In the genomic region with DNA sequence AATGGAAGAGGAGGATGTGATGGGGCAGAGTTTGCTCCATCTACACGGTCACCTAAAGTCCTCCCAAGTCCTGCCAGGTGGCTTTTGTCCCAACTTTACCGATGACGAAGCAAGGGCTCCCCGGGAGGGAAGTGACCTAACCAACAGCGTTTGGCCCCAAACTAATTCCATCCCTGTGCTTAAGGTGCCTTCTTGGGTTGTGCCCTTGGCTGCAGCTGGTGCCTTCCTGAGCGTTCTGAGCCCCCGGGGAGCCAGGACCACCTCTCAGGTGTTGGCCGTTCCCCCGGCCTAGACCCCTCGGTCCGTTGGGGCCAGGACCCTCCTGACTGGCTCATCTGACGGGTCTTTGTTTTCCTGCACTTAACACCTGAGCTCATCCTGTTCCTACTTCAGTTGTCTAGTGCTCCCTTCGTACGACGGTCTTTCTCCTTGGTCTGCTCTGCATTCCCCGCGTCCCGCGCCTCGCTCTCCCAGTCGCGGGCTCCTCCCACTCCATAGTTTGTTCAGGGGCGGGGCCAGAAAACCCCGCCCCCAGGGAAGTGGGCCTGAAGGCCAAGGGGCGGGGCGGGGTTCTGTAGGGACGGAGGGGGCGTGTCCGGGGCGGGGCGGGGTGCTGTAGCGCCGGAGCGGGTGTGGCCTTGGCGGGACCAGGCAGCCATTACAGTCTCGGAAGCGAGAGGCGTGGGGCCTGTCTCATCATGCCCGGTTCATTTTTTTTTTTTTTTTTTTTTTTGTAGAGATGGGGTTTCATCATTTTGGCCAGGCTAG, we compare ENCODE assay signal across 9 cellular contexts. TPM values are rescaled to one million over a fixed set of nuclear protein-coding genes. Genes with fewer than 3 reads are reported as not detected.
A peak's percentile ranks its signal among the peaks of the same experiment; 100 is the strongest.
DNase-seq lines count a peak whose midpoint lies in the region; ATAC-seq, FAIRE-seq and TF ChIP-seq lines count a peak whose summit lies in the region.
"Had no signal": no experiment of that assay in that cellular context is flagged by ENCODE, and none has a peak within 500 bp of the region (broad histone marks: within the 10 kb centered on the region; RNA-seq: fewer than 3 reads in every experiment).

No MANE protein-coding gene starts in this region.

- peak overlapping the region; percentile 64 for H3K4me3 ChIP-seq in DOHH2 (ENCODE audit: low read length)
- peak overlapping the region; percentile 13 to 32 for H3K4me3 ChIP-seq in kidney (ENCODE audit: low read length in 2 of 2)

- H3K4me1 ChIP-seq in DOHH2 (ENCODE audit: control insufficient read depth, low read length) = peaks cover 33% of the 10 kb centered on the region
- peaks cover 0 to 9% of the 10 kb centered on the region in 2 donors for H3K4me1 ChIP-seq in kidney (ENCODE audit: control insufficient read depth in 1 of 2, insufficient read depth in 1 of 2, low read depth in 1 of 2, low read length in 2 of 2)

- intact Hi-C loops in kidney (cut with DNase I) = no loop called here

- no peak for FAIRE-seq in kidney (lab: Jason Lieb, UNC)

- H3K9me3 ChIP-seq in DOHH2 (ENCODE audit: control insufficient read depth, insufficient read depth, low read length) (no peaks in the 10 kb centered on the region), kidney (ENCODE audit: control insufficient read depth in 1 of 2, low read length in 2 of 2) (no peaks in the 10 kb centered on the region)

- no peak overlapping the region for H3K9ac ChIP-seq in kidney (ENCODE audit: low read length in 2 of 2)

- peak overlapping the region; percentile 84 for H3K4me2 ChIP-seq in DOHH2 (ENCODE audit: low read length)

- TF ChIP-seq CTCF in DOHH2 (IDR thresholded peaks at IDR 0.05; ENCODE audit: low read depth, low read length, poor library complexity, severe bottlenecking) (no peak), kidney (IDR thresholded peaks at IDR 0.05; ENCODE audit: borderline replicate concordance, extremely low read depth, insufficient read depth) (no peak)

- H3K79me2 ChIP-seq in DOHH2 (ENCODE audit: control insufficient read depth, low read length) = no peaks in the 10 kb centered on the region

- H3K27me3 ChIP-seq in DOHH2 (ENCODE audit: control insufficient read depth, low read length) = peaks cover 3% of the 10 kb centered on the region; the same call in 1 of the 2 replicates

- ATAC-seq in HG02678 (IDR thresholded peaks at IDR 0.05; ENCODE audit: unreplicated experiment) = peak; percentile 74
- no peak for ATAC-seq in HG03457 (IDR thresholded peaks at IDR 0.05; ENCODE audit: unreplicated experiment)

- H3F3A ChIP-seq in DOHH2 (ENCODE audit: control insufficient read depth, insufficient read depth) = peaks cover 5% of the 10 kb centered on the region; the same call in 1 of the 2 replicates

- peak; percentile 88 for DNase-seq in NCI-H2171 treated with DMSO at 0.1 percent for 48 hours (lab: John Stamatoyannopoulos, UW)
- peak; percentile 88 for DNase-seq in activated CD4-positive, CD25-positive, alpha-beta regulatory T cell treated with anti-CD3 and anti-CD28 coated beads, Interleukin-2, amount 50 U/mL, for 72 hours
- peak; percentile 79 for DNase-seq in central memory CD4-positive, alpha-beta T cell
- peak; percentile 95 for DNase-seq in kidney
- peak; percentile 92 to 96 for DNase-seq in stimulated activated CD4-positive, alpha-beta T cell treated with anti-CD3 and anti-CD28 coated beads, Interleukin-1b, Interleukin-23, amount 100 ng/mL, for 4 hours (ENCODE audit: low read depth in 2 of 2)

- no peaks in the 10 kb centered on the region for H4K20me1 ChIP-seq in DOHH2 (ENCODE audit: control insufficient read depth, insufficient read depth, low read depth, low read length)

- H3K27ac ChIP-seq in DOHH2 (ENCODE audit: low read depth, low read length) = no peak overlapping the region
- H3K27ac ChIP-seq in kidney (ENCODE audit: low read depth in 2 of 2, low read length in 2 of 2) = no peak overlapping the region

- no peaks in the 10 kb centered on the region for H3K36me3 ChIP-seq in DOHH2 (ENCODE audit: control insufficient read depth, low read length)
- H3K36me3 ChIP-seq in kidney (ENCODE audit: control insufficient read depth in 1 of 2, insufficient read depth in 2 of 2, low read length in 2 of 2) = no peaks in the 10 kb centered on the region

- H3K9me2 ChIP-seq in DOHH2 (replicated peaks; ENCODE audit: control insufficient read depth, low read length) = no peaks in the 10 kb centered on the region

RNA-seq across cellular contexts. Expression of a gene that starts 0.8 kb away (rescaled TPM):
- total RNA-seq in kidney = not detected
- not detected for polyA plus RNA-seq in kidney (ENCODE audit: insufficient read depth, low read depth, low replicate concordance)
- polyA plus RNA-seq: esophagus had no signal

RNA-seq across cellular contexts. Expression of a gene that starts 12.5 kb away (rescaled TPM):
- total RNA-seq in kidney = 12.7 TPM
- 14.1 TPM for polyA plus RNA-seq in kidney (ENCODE audit: insufficient read depth, low read depth, low replicate concordance)

RNA-seq across cellular contexts. Expression of a gene that starts 34.5 kb away (rescaled TPM):
- total RNA-seq in kidney = 181 TPM
- polyA plus RNA-seq in kidney (ENCODE audit: insufficient read depth, low read depth, low replicate concordance) = 495 TPM

RNA-seq across cellular contexts. Expression of a gene that starts 34.9 kb away (rescaled TPM):
- 12.5 TPM for total RNA-seq in kidney
- polyA plus RNA-seq in kidney (ENCODE audit: insufficient read depth, low read depth, low replicate concordance) = 5.6 TPM

RNA-seq across cellular contexts. Expression of a gene that starts 53.6 kb away (rescaled TPM):
- 1.7 TPM for total RNA-seq in kidney
- polyA plus RNA-seq in kidney (ENCODE audit: insufficient read depth, low read depth, low replicate concordance) = 0.65 TPM
